ENCODE assay signal across 18 cellular contexts in genomic region chr12:115096673-115097349, GRCh38.
A peak's percentile ranks its signal among the peaks of the same experiment; 100 is the strongest.
DNase-seq lines count a peak whose midpoint lies in the region; ATAC-seq and TF ChIP-seq lines count a peak whose summit lies in the region.
"Had no signal": no experiment of that assay in that cellular context is flagged by ENCODE, and none has a peak within 500 bp of the region (broad histone marks: within the 10 kb centered on the region; RNA-seq: fewer than 3 reads in every experiment).

No MANE protein-coding gene starts in this region.

- H3K27me3 Mint-ChIP-seq in activated T-helper 17 cell treated with anti-CD3 and anti-CD28 coated beads, Interleukin-2, amount 50 U/mL, for 72 hours = no peaks in the 10 kb centered on the region
- H3K27me3 Mint-ChIP-seq in T-cell = peaks cover 0 to 4% of the 10 kb centered on the region in 2 donors
- H3K27me3 Mint-ChIP-seq: T-helper 17 cell had no signal

- no peak for TF ChIP-seq CTCF in HFF-Myc (IDR thresholded peaks at IDR 0.05; ENCODE audit: low read depth, low read length, missing control alignments)
- TF ChIP-seq CTCF in left lung (IDR thresholded peaks at IDR 0.05) = no peak

- peaks cover 13% of the 10 kb centered on the region for H3K9me3 Mint-ChIP-seq in activated T-helper 17 cell treated with anti-CD3 and anti-CD28 coated beads, Interleukin-2, amount 50 U/mL, for 72 hours
- H3K9me3 Mint-ChIP-seq in T-cell = peaks cover 19 to 28% (median 24%) of the 10 kb centered on the region in 3 donors

- H3K27ac Mint-ChIP-seq in activated T-helper 17 cell treated with anti-CD3 and anti-CD28 coated beads, Interleukin-2, amount 50 U/mL, for 72 hours = no peak overlapping the region
- H3K27ac Mint-ChIP-seq in T-cell = no peak overlapping the region
- H3K27ac Mint-ChIP-seq: T-helper 17 cell had no signal

- POLR2A ChIA-PET in T-cell (lab: Charles Lee) = no interaction called here

- H3K27me3 ChIP-seq in left lung = peaks cover 0 to 33% of the 10 kb centered on the region in 2 donors

- H3K36me3 Mint-ChIP-seq in activated T-helper 17 cell treated with anti-CD3 and anti-CD28 coated beads, Interleukin-2, amount 50 U/mL, for 72 hours (ENCODE audit: low read depth) = no peaks in the 10 kb centered on the region
- H3K36me3 Mint-ChIP-seq in T-cell = no peaks in the 10 kb centered on the region

- intact Hi-C loops in left lung (cut with DNase I) = no loop called here

- H3K9me3 ChIP-seq in left lung = no peaks in the 10 kb centered on the region
- H3K9me3 ChIP-seq: prostate gland had no signal

- H3K4me3 ChIP-seq in HFF-Myc (replicated peaks; ENCODE audit: low read depth, low read length) (no peak overlapping the region), left lung (no peak overlapping the region)
- H3K4me3 ChIP-seq: prostate gland had no signal

- no peaks in the 10 kb centered on the region for H3K36me3 ChIP-seq in left lung
- H3K36me3 ChIP-seq: prostate gland had no signal

- CTCF ChIA-PET in T-cell (lab: Charles Lee) = no interaction called here

- no peak overlapping the region for H3K4me3 Mint-ChIP-seq in activated T-helper 17 cell treated with anti-CD3 and anti-CD28 coated beads, Interleukin-2, amount 50 U/mL, for 72 hours
- no peak overlapping the region for H3K4me3 Mint-ChIP-seq in T-cell
- H3K4me3 Mint-ChIP-seq: T-helper 17 cell had no signal

- H3K27ac ChIP-seq in left lung = no peak overlapping the region
- H3K27ac ChIP-seq: prostate gland had no signal

- H3K4me1 Mint-ChIP-seq in activated T-helper 17 cell treated with anti-CD3 and anti-CD28 coated beads, Interleukin-2, amount 50 U/mL, for 72 hours = no peaks in the 10 kb centered on the region
- no peaks in the 10 kb centered on the region for H3K4me1 Mint-ChIP-seq in T-cell
- H3K4me1 Mint-ChIP-seq: T-helper 17 cell had no signal

- DNase-seq in AG08395 (ENCODE audit: low spot score) (peak; percentile 79), HFF-Myc (ENCODE audit: extremely low read depth, low read depth) (peak; percentile 86), fibroblast of gingiva (ENCODE audit: low read depth) (peak; percentile 31), left lung (no peak), COLO829 (ENCODE audit: low spot score) (no peak), T-cell (no peak)
- no peak for DNase-seq in stimulated activated naive CD4-positive, alpha-beta T cell treated with Interleukin-2 at 50 U/mL for 16 hours (lab: John Stamatoyannopoulos, UW)
- DNase-seq: activated CD4-positive, CD25-positive, alpha-beta regulatory T cell; amygdala; COR-L47; cortex of kidney; hypothalamus; left colon; NCI-H1417; NK-92 treated with Interleukin-12 subunit alpha and Interleukin-12 subunit beta, amount 100 ng/mL, for 24 hours; T-helper 17 cell had no signal

- H3K4me1 ChIP-seq in left lung = no peaks in the 10 kb centered on the region
- H3K4me1 ChIP-seq: prostate gland had no signal

- peak; percentile 77 for ATAC-seq in left lung
- ATAC-seq in activated T-helper 17 cell treated with anti-CD3 and anti-CD28 coated beads, Interleukin-2, amount 50 U/mL, for 72 hours (replicated peaks) = no peak
- no peak for ATAC-seq in T-cell (replicated peaks in 1 of 4)
- ATAC-seq: left colon, T-helper 17 cell had no signal

Comparison
In these comparisons a context has a peak if more than half of its experiments do, and no peak if none do; other contexts are left out.
1. DNase-seq: peak in AG08395 (single experiment), HFF-Myc (single experiment) and fibroblast of gingiva (single experiment); none in left lung (0 of 2), stimulated activated naive CD4-positive, alpha-beta T cell treated with Interleukin-2 at 50 U/mL for 16 hours (single experiment), COLO829 (single experiment) and T-cell (0 of 34).